1 cellular context compared by ENCODE assay signal in genomic region chr12:132266802-132267201, GRCh38.
TF ChIP-seq lines count a peak whose summit lies in the region.

No MANE protein-coding gene starts in this region.

TF ChIP-seq in H1, 55 proteins besides CTCF, POLR2A, EP300 and RAD21:
- TF ChIP-seq ATF2 (IDR thresholded peaks at IDR 0.05; ENCODE audit: low read length) (no peak), SIRT6 (IDR thresholded peaks at IDR 0.05; ENCODE audit: low read length) (no peak), KDM1A (IDR thresholded peaks at IDR 0.05; ENCODE audit: borderline replicate concordance, low read length) (no peak), SP1 (IDR thresholded peaks at IDR 0.05; ENCODE audit: low read depth, low read length) (no peak), GTF2F1 (IDR thresholded peaks at IDR 0.05; ENCODE audit: borderline replicate concordance, low read depth, low read length) (no peak), FOSL1 (IDR thresholded peaks at IDR 0.05; ENCODE audit: insufficient read depth, low read depth, low read length) (no peak), KDM5A (IDR thresholded peaks at IDR 0.05; ENCODE audit: low read length) (no peak), CHD2 (IDR thresholded peaks at IDR 0.05; ENCODE audit: low read length) (no peak), RNF2 (IDR thresholded peaks at IDR 0.05; ENCODE audit: borderline replicate concordance, low read depth, low read length, missing control alignments, poor library complexity, severe bottlenecking) (no peak), CBX5 (IDR thresholded peaks at IDR 0.05; ENCODE audit: low read depth, low read length) (no peak), TBP (IDR thresholded peaks at IDR 0.05; ENCODE audit: low read depth, low read length) (no peak), CBX8 (IDR thresholded peaks at IDR 0.05; ENCODE audit: borderline replicate concordance, low read depth, low read length) (no peak), TAF1 (IDR thresholded peaks at IDR 0.05; ENCODE audit: low read depth, low read length) (no peak), KDM4A (IDR thresholded peaks at IDR 0.05; ENCODE audit: low read depth, low read length, severe bottlenecking) (no peak), CHD7 (IDR thresholded peaks at IDR 0.05; ENCODE audit: insufficient replicate concordance, low read length) (no peak), USF2 (IDR thresholded peaks at IDR 0.05; ENCODE audit: low read length) (no peak), GABPA (IDR thresholded peaks at IDR 0.05; ENCODE audit: borderline replicate concordance, insufficient read depth, low read length) (no peak), CHD1 (IDR thresholded peaks at IDR 0.05; ENCODE audit: low read depth, low read length) (no peak)
TF ChIP-seq in H1: peak in this region for 0.
